ENCODE assay signal across 13 cellular contexts in genomic region chr3:114627760-114628159, GRCh38.
DNase-seq lines count a peak whose midpoint lies in the region; ATAC-seq and TF ChIP-seq lines count a peak whose summit lies in the region.
"Had no signal": no experiment of that assay in that cellular context is flagged by ENCODE, and none has a peak within 500 bp of the region (broad histone marks: within the 10 kb centered on the region; RNA-seq: fewer than 3 reads in every experiment).

No MANE protein-coding gene starts in this region.

- H3K9me3 Mint-ChIP-seq in activated T-helper 1 cell treated with anti-CD3 and anti-CD28 coated beads, Interleukin-12 subunit alpha, Interleukin-12 subunit beta, Interleukin-2, Interleukin-4 antibody, amounts not matched to agents 30 ng/mL and 10 ng/mL and 1 ng/mL, durations not matched to agents 14 hours and 24 hours and 36 hours = no peaks in the 10 kb centered on the region
- H3K9me3 Mint-ChIP-seq: activated CD4-positive, alpha-beta memory T cell treated with anti-CD3 and anti-CD28 coated beads, Interleukin-2, amount 10 ng/mL, durations not matched to agents 7 days and 5 days; dendritic cell treated with granulocyte-macrophage colony-stimulating factor and Interleukin-4, amounts not matched to agents 40 ng/mL and 50 ng/mL, for 4 days had no signal

- H3K36me3 ChIP-seq in gastrocnemius medialis = no peaks in the 10 kb centered on the region

- no peak overlapping the region for H3K27ac Mint-ChIP-seq in activated T-helper 1 cell treated with anti-CD3 and anti-CD28 coated beads, Interleukin-12 subunit alpha, Interleukin-12 subunit beta, Interleukin-2, Interleukin-4 antibody, amounts not matched to agents 30 ng/mL and 10 ng/mL and 1 ng/mL, durations not matched to agents 14 hours and 24 hours and 36 hours
- H3K27ac Mint-ChIP-seq: activated CD4-positive, alpha-beta memory T cell treated with anti-CD3 and anti-CD28 coated beads, Interleukin-2, amount 10 ng/mL, durations not matched to agents 7 days and 5 days; dendritic cell treated with granulocyte-macrophage colony-stimulating factor and Interleukin-4, amounts not matched to agents 40 ng/mL and 50 ng/mL, for 4 days had no signal

- TF ChIP-seq CTCF in cardiac fibroblast (IDR thresholded peaks at IDR 0.05; ENCODE audit: low read depth, low read length) (no peak), gastrocnemius medialis (IDR thresholded peaks at IDR 0.05 in 4 of 5, conservative IDR thresholded peaks at IDR 0.05 in 1 of 5) (no peak)

- peak overlapping the region; percentile 91 to 98 (median 95) for H3K27ac ChIP-seq in gastrocnemius medialis

- no peak for TF ChIP-seq POLR2A in gastrocnemius medialis (IDR thresholded peaks at IDR 0.05)

- no peak overlapping the region for H3K4me3 Mint-ChIP-seq in activated T-helper 1 cell treated with anti-CD3 and anti-CD28 coated beads, Interleukin-12 subunit alpha, Interleukin-12 subunit beta, Interleukin-2, Interleukin-4 antibody, amounts not matched to agents 30 ng/mL and 10 ng/mL and 1 ng/mL, durations not matched to agents 14 hours and 24 hours and 36 hours
- H3K4me3 Mint-ChIP-seq: activated CD4-positive, alpha-beta memory T cell treated with anti-CD3 and anti-CD28 coated beads, Interleukin-2, amount 10 ng/mL, durations not matched to agents 7 days and 5 days; dendritic cell treated with granulocyte-macrophage colony-stimulating factor and Interleukin-4, amounts not matched to agents 40 ng/mL and 50 ng/mL, for 4 days had no signal

- intact Hi-C loops in left ventricle myocardium superior (cut with micrococcal nuclease) (no loop called here), gastrocnemius medialis (cut with DNase I; ENCODE audit: low total_unique reads) (loop anchor here (5.0 to 10.0 kb wide), 5 partner anchors 213 to 520 kb away; partner anchors contain the start of gene ZBTB20)
- intact Hi-C loops in activated T-helper 1 cell treated with anti-CD3 and anti-CD28 coated beads, Interleukin-12 subunit alpha, Interleukin-12 subunit beta, Interleukin-2, Interleukin-4 antibody, amounts not matched to agents 30 ng/mL and 10 ng/mL and 1 ng/mL, durations not matched to agents 14 hours and 24 hours and 36 hours (cut with micrococcal nuclease) = no loop called here

- no peaks in the 10 kb centered on the region for H3K9me3 ChIP-seq in gastrocnemius medialis

- no peaks in the 10 kb centered on the region for H3K27me3 ChIP-seq in gastrocnemius medialis

- peaks cover 58 to 63% of the 10 kb centered on the region in 2 donors for H3K4me1 ChIP-seq in gastrocnemius medialis

- no peaks in the 10 kb centered on the region for H3K4me1 Mint-ChIP-seq in activated T-helper 1 cell treated with anti-CD3 and anti-CD28 coated beads, Interleukin-12 subunit alpha, Interleukin-12 subunit beta, Interleukin-2, Interleukin-4 antibody, amounts not matched to agents 30 ng/mL and 10 ng/mL and 1 ng/mL, durations not matched to agents 14 hours and 24 hours and 36 hours (ENCODE audit: low read depth)
- H3K4me1 Mint-ChIP-seq: activated CD4-positive, alpha-beta memory T cell treated with anti-CD3 and anti-CD28 coated beads, Interleukin-2, amount 10 ng/mL, durations not matched to agents 7 days and 5 days had no signal

- peak; percentile 60 for DNase-seq in AG20443 (ENCODE audit: low spot score)
- peak; percentile 81 to 91 for DNase-seq in cardiac fibroblast (ENCODE audit: low read depth in 2 of 2)
- DNase-seq in left ventricle myocardium superior = no peak
- peak; percentile 82 to 85 for DNase-seq in gastrocnemius medialis
- no peak for DNase-seq in GM19238 (ENCODE audit: insufficient read length, low spot score)
- no peak for DNase-seq in activated T-helper 1 cell treated with anti-CD3 and anti-CD28 coated beads, Interleukin-12 subunit alpha, Interleukin-12 subunit beta, Interleukin-2, Interleukin-4 antibody, amounts not matched to agents 30 ng/mL and 10 ng/mL and 1 ng/mL, durations not matched to agents 14 hours and 24 hours and 36 hours (ENCODE audit: low spot score)
- DNase-seq: activated CD4-positive, alpha-beta memory T cell treated with anti-CD3 and anti-CD28 coated beads, Interleukin-2, amount 10 ng/mL, durations not matched to agents 7 days and 5 days; NCI-H226; stimulated activated CD4-positive, alpha-beta T cell treated with anti-CD3 and anti-CD28 coated beads, Interleukin-1b, Interleukin-23, amount 100 ng/mL, for 48 hours had no signal

- in situ Hi-C loops in gastrocnemius medialis (cut with MboI; ENCODE audit: low sequenced_read_pairs in 4 of 4) = loop anchor here in 1 of 4 donors (10.0 kb wide), 1 partner anchor 243 kb away; no protein-coding TSS in a partner anchor

- no peaks in the 10 kb centered on the region for H3K27me3 Mint-ChIP-seq in activated T-helper 1 cell treated with anti-CD3 and anti-CD28 coated beads, Interleukin-12 subunit alpha, Interleukin-12 subunit beta, Interleukin-2, Interleukin-4 antibody, amounts not matched to agents 30 ng/mL and 10 ng/mL and 1 ng/mL, durations not matched to agents 14 hours and 24 hours and 36 hours (ENCODE audit: insufficient read depth)
- H3K27me3 Mint-ChIP-seq: activated CD4-positive, alpha-beta memory T cell treated with anti-CD3 and anti-CD28 coated beads, Interleukin-2, amount 10 ng/mL, durations not matched to agents 7 days and 5 days; dendritic cell treated with granulocyte-macrophage colony-stimulating factor and Interleukin-4, amounts not matched to agents 40 ng/mL and 50 ng/mL, for 4 days had no signal

- peak; percentile 23 for ATAC-seq in left ventricle myocardium superior
- ATAC-seq in gastrocnemius medialis = peak; percentile 70 to 71
- no peak for ATAC-seq in GM21526 (IDR thresholded peaks at IDR 0.05; ENCODE audit: low FRiP score, unreplicated experiment)
- no peak for ATAC-seq in HG03196 (IDR thresholded peaks at IDR 0.05; ENCODE audit: unreplicated experiment)
- ATAC-seq: K562 had no signal

- no peaks in the 10 kb centered on the region for H3K36me3 Mint-ChIP-seq in activated T-helper 1 cell treated with anti-CD3 and anti-CD28 coated beads, Interleukin-12 subunit alpha, Interleukin-12 subunit beta, Interleukin-2, Interleukin-4 antibody, amounts not matched to agents 30 ng/mL and 10 ng/mL and 1 ng/mL, durations not matched to agents 14 hours and 24 hours and 36 hours (ENCODE audit: low read depth)

- no peak overlapping the region for H3K4me3 ChIP-seq in cardiac fibroblast (replicated peaks in 1 of 2; ENCODE audit: low read depth in 2 of 2, low read length in 2 of 2)
- peak overlapping the region in 2 of 4 donors; percentile 10 to 12 for H3K4me3 ChIP-seq in gastrocnemius medialis
- H3K4me3 ChIP-seq: K562 had no signal

Comparison
In these comparisons a context has a peak if more than half of its experiments do, and no peak if none do; other contexts are left out.
1. DNase-seq: peak in AG20443 (single experiment), cardiac fibroblast (2 of 2) and gastrocnemius medialis (2 of 2); none in left ventricle myocardium superior (single experiment), GM19238 (single experiment) and activated T-helper 1 cell treated with anti-CD3 and anti-CD28 coated beads, Interleukin-12 subunit alpha, Interleukin-12 subunit beta, Interleukin-2, Interleukin-4 antibody, amounts not matched to agents 30 ng/mL and 10 ng/mL and 1 ng/mL, durations not matched to agents 14 hours and 24 hours and 36 hours (single experiment).
2. ATAC-seq: peak in left ventricle myocardium superior (single experiment) and gastrocnemius medialis (2 of 2); none in GM21526 (single experiment) and HG03196 (single experiment).